Comparison of ENCODE assay signal across 15 cellular contexts in the genomic region with DNA sequence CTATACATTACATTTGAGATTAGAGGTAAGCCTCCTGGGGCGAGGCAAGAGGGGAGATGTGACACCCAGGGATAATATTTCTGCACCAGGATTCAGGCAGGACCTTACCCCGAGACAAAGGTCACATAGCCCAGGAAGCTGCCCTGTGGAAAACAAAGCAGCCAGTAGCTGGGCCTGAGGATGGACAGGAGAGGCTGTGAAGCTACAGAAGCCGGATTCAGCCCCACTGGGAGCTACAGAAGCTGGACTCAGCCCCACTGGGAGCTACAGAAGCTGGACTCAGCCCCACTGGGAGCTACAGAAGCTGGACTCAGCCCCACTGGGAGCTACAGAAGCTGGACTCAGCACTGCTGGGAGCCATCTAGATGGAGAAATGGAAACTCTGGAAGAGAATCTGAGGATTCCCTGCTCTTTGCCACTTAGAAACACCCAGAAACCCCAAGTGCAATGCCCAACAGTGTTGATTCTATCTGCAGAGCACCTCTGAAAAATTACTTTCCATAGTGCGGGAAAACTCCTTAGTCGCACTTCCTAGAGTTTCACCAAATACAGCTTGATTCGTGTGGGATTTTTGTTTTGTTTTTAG. TPM values are rescaled to one million over a fixed set of nuclear protein-coding genes. Genes with fewer than 3 reads are reported as not detected.
DNase-seq lines count a peak whose midpoint lies in the region; ATAC-seq and TF ChIP-seq lines count a peak whose summit lies in the region.
"Had no signal": no experiment of that assay in that cellular context is flagged by ENCODE, and none has a peak within 500 bp of the region (broad histone marks: within the 10 kb centered on the region; RNA-seq: fewer than 3 reads in every experiment).

No MANE protein-coding gene starts in this region.

- DNase-seq in PC-3 (no peak), fibroblast of the aortic adventitia (ENCODE audit: low read depth) (peak; percentile 3), osteocyte (ENCODE audit: extremely low spot score, unreplicated experiment) (no peak), HFFc6 (no peak), ureter (ENCODE audit: low spot score) (no peak), Kasumi-1 (lab: John Stamatoyannopoulos, UW) (no peak)
- DNase-seq in naive thymus-derived CD8-positive, alpha-beta T cell = no peak
- DNase-seq: ACHN; BE2C; C1 segment of cervical spinal cord; CD4-positive, CD25-positive, alpha-beta regulatory T cell; CD8-positive, alpha-beta memory T cell; COR-L47 had no signal

- H3K27me3 ChIP-seq in PC-3 (ENCODE audit: low read length) (no peaks in the 10 kb centered on the region), liver (ENCODE audit: control insufficient read depth in 4 of 4, insufficient read depth in 4 of 4, low read length in 3 of 4) (no peaks in the 10 kb centered on the region)
- H3K27me3 ChIP-seq: BE2C had no signal

- H3K4me3 Mint-ChIP-seq in osteocyte (ENCODE audit: unreplicated experiment) (no peak overlapping the region), HFFc6 (no peak overlapping the region)
- no peak overlapping the region for H3K4me3 Mint-ChIP-seq in naive thymus-derived CD8-positive, alpha-beta T cell
- H3K4me3 Mint-ChIP-seq: CD4-positive, CD25-positive, alpha-beta regulatory T cell; CD8-positive, alpha-beta memory T cell had no signal

- no peaks in the 10 kb centered on the region for H3K9me3 ChIP-seq in PC-3 (ENCODE audit: low read length)
- H3K9me3 ChIP-seq in liver (ENCODE audit: control insufficient read depth in 4 of 4, low read length in 3 of 4) = no peaks in the 10 kb centered on the region
- H3K9me3 ChIP-seq: BE2C, HAP-1 had no signal

- H3K36me3 ChIP-seq in PC-3 (ENCODE audit: low read depth, low read length) (no peaks in the 10 kb centered on the region), liver (ENCODE audit: control insufficient read depth in 4 of 4, insufficient read depth in 3 of 4, low read depth in 1 of 4, low read length in 3 of 4) (no peaks in the 10 kb centered on the region)
- H3K36me3 ChIP-seq: BE2C, HAP-1 had no signal

- H2AFZ ChIP-seq in PC-3 (ENCODE audit: low read length) = no peak overlapping the region

- H3K4me2 ChIP-seq in PC-3 (ENCODE audit: low read length) = no peak overlapping the region

- H3K4me1 ChIP-seq in PC-3 (ENCODE audit: insufficient read depth, low read length) (peaks cover 14% of the 10 kb centered on the region), liver (ENCODE audit: control insufficient read depth in 4 of 4, insufficient read depth in 4 of 4, low read length in 3 of 4) (peaks cover 0 to 2% (median 0%) of the 10 kb centered on the region in 4 donors)

- POLR2A ChIA-PET in PC-3 (lab: Charles Lee; ENCODE audit: unreplicated experiment) = no interaction called here
- POLR2A ChIA-PET in naive thymus-derived CD8-positive, alpha-beta T cell (lab: Charles Lee) = no interaction called here

- H3K4me3 ChIP-seq in PC-3 (ENCODE audit: low read length) (no peak overlapping the region), fibroblast of the aortic adventitia (ENCODE audit: low read depth, low read length) (no peak overlapping the region), liver (ENCODE audit: low read depth in 1 of 3, low read length in 3 of 3) (no peak overlapping the region)
- H3K4me3 ChIP-seq: HAP-1 had no signal

- no peaks in the 10 kb centered on the region for H3F3A ChIP-seq in PC-3 (ENCODE audit: low read length, unreplicated experiment)

- TF ChIP-seq CTCF in PC-3 (conservative IDR thresholded peaks at IDR 0.05; ENCODE audit: low read depth, low read length) (no peak), fibroblast of the aortic adventitia (IDR thresholded peaks at IDR 0.05; ENCODE audit: insufficient read depth, low read length) (no peak), liver (IDR thresholded peaks at IDR 0.05; ENCODE audit: low read depth, low read length, missing input control) (no peak), osteocyte (IDR thresholded peaks at IDR 0.05) (no peak), HFFc6 (IDR thresholded peaks at IDR 0.05) (no peak)

- H3K9me3 Mint-ChIP-seq in osteocyte (ENCODE audit: unreplicated experiment) = no peaks in the 10 kb centered on the region
- no peaks in the 10 kb centered on the region for H3K9me3 Mint-ChIP-seq in HFFc6
- no peaks in the 10 kb centered on the region for H3K9me3 Mint-ChIP-seq in naive thymus-derived CD8-positive, alpha-beta T cell
- H3K9me3 Mint-ChIP-seq: CD8-positive, alpha-beta memory T cell had no signal

- no peak for ATAC-seq in PC-3
- ATAC-seq in naive thymus-derived CD8-positive, alpha-beta T cell = no peak

- H3K4me1 Mint-ChIP-seq in osteocyte (ENCODE audit: unreplicated experiment) (peaks cover 18% of the 10 kb centered on the region), HFFc6 (ENCODE audit: low read depth) (peaks cover 12% of the 10 kb centered on the region)
- no peaks in the 10 kb centered on the region for H3K4me1 Mint-ChIP-seq in naive thymus-derived CD8-positive, alpha-beta T cell
- H3K4me1 Mint-ChIP-seq: CD8-positive, alpha-beta memory T cell had no signal

- H3K9ac ChIP-seq in PC-3 (ENCODE audit: low read length) (no peak overlapping the region), liver (ENCODE audit: low read depth in 1 of 2, low read length in 2 of 2) (no peak overlapping the region)

- H3K9me2 ChIP-seq in PC-3 (replicated peaks; ENCODE audit: low read length) = no peaks in the 10 kb centered on the region

- no peak for TF ChIP-seq RAD21 in liver (IDR thresholded peaks at IDR 0.05)

- H4K20me1 ChIP-seq in PC-3 (ENCODE audit: low read length) = no peaks in the 10 kb centered on the region

- H3K36me3 Mint-ChIP-seq in osteocyte (ENCODE audit: unreplicated experiment) = no peaks in the 10 kb centered on the region
- no peaks in the 10 kb centered on the region for H3K36me3 Mint-ChIP-seq in HFFc6 (ENCODE audit: low read depth)
- H3K36me3 Mint-ChIP-seq in naive thymus-derived CD8-positive, alpha-beta T cell = no peaks in the 10 kb centered on the region
- H3K36me3 Mint-ChIP-seq: CD4-positive, CD25-positive, alpha-beta regulatory T cell; CD8-positive, alpha-beta memory T cell had no signal

- H3K27ac Mint-ChIP-seq in osteocyte (ENCODE audit: unreplicated experiment) (peak overlapping the region; percentile 72), HFFc6 (no peak overlapping the region)
- no peak overlapping the region for H3K27ac Mint-ChIP-seq in naive thymus-derived CD8-positive, alpha-beta T cell
- H3K27ac Mint-ChIP-seq: CD4-positive, CD25-positive, alpha-beta regulatory T cell; CD8-positive, alpha-beta memory T cell had no signal

- BruUV-seq in PC-3 (replicated peaks; lab: Mats Ljungman, UMichigan) = no TSS peak

- CTCF ChIA-PET in PC-3 (lab: Charles Lee) = interaction anchor here (3.7 kb wide), 1 partner anchor 99 kb away, joined by 152 read pairs; no protein-coding TSS in a partner anchor

- H3K27me3 Mint-ChIP-seq in osteocyte (ENCODE audit: unreplicated experiment) (no peaks in the 10 kb centered on the region), HFFc6 (ENCODE audit: insufficient read depth) (peaks cover 1% of the 10 kb centered on the region; the same call in 1 of the 2 replicates)
- H3K27me3 Mint-ChIP-seq in naive thymus-derived CD8-positive, alpha-beta T cell = no peaks in the 10 kb centered on the region
- H3K27me3 Mint-ChIP-seq: CD4-positive, CD25-positive, alpha-beta regulatory T cell had no signal

- intact Hi-C loops in PC-3 (cut with micrococcal nuclease) = loop anchor here (2.0 kb wide), 1 partner anchor 16 kb away; no protein-coding TSS in a partner anchor

- no peaks in the 10 kb centered on the region for H3K79me2 ChIP-seq in PC-3 (ENCODE audit: low read length)

- H3K27ac ChIP-seq in PC-3 (ENCODE audit: low read length) = peak overlapping the region; percentile 53
- no peak overlapping the region for H3K27ac ChIP-seq in liver (ENCODE audit: low read depth in 1 of 2, low read length in 2 of 2)

- 74% methylated on average over 6 of the region's 6 CpGs for WGBS in liver

TF ChIP-seq in liver, 16 proteins besides CTCF, POLR2A, EP300 and RAD21:
- TF ChIP-seq SP1 (IDR thresholded peaks at IDR 0.05) = no peak
- TF ChIP-seq HNF4A (conservative IDR thresholded peaks at IDR 0.05) = peak; percentile 62

RNA-seq across cellular contexts. Expression of a gene that starts 46.5 kb away (rescaled TPM):
- total RNA-seq in PC-3 (2014; rRNA removed) (68.3 and 85.1 TPM in 2 replicates), fibroblast of the aortic adventitia (ENCODE audit: low replicate concordance) (61.2 and 118 TPM in 2 replicates), liver (10 to 100 TPM; 35.8 to 44.5 TPM), osteocyte (85.6 and 87.1 TPM in 2 replicates), ureter (85.1 TPM)
- polyA plus RNA-seq in liver = 10 to 100 TPM; 17.5 to 25.8 TPM
- total RNA-seq in HFFc6 (2021; fragmentation: NEBNext Ultra II Directional; extraction: Animal tissue kit (Norgen Biotek cat#: 25700)) = 10 to 100 TPM; 69.3 to 79.0 (median 75.9) TPM
- total RNA-seq in naive thymus-derived CD8-positive, alpha-beta T cell = 10 to 100 TPM; 66.9 to 69.7 TPM
- 10 to 100 TPM; 69.8 to 79.4 (median 72.0) TPM for polyA plus RNA-seq in naive thymus-derived CD8-positive, alpha-beta T cell
